In the genomic region with DNA sequence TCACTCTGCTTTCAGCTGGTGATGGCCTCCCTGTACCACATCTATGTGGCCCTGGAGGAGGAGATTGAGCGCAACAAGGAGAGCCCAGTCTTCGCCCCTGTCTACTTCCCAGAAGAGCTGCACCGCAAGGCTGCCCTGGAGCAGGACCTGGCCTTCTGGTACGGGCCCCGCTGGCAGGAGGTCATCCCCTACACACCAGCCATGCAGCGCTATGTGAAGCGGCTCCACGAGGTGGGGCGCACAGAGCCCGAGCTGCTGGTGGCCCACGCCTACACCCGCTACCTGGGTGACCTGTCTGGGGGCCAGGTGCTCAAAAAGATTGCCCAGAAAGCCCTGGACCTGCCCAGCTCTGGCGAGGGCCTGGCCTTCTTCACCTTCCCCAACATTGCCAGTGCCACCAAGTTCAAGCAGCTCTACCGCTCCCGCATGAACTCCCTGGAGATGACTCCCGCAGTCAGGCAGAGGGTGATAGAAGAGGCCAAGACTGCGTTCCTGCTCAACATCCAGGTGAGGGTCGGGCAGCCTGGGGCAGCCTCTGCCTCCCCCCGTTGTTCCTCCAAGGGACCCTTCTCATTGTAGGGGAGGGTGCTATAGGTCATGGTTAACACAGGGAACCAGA, we compare ENCODE assay signal across 30 cellular contexts. TPM values are rescaled to one million over a fixed set of nuclear protein-coding genes. Genes with fewer than 3 reads are reported as not detected.
DNase-seq lines count a peak whose midpoint lies in the region; ATAC-seq, FAIRE-seq and TF ChIP-seq lines count a peak whose summit lies in the region.
"Had no signal": no experiment of that assay in that cellular context is flagged by ENCODE, and none has a peak within 500 bp of the region (broad histone marks: within the 10 kb centered on the region; RNA-seq: fewer than 3 reads in every experiment).

No MANE protein-coding gene starts in this region.

- no peaks in the 10 kb centered on the region for H3K9me3 ChIP-seq in right cardiac atrium (ENCODE audit: control insufficient read depth, low read length)
- no peaks in the 10 kb centered on the region for H3K9me3 ChIP-seq in small intestine (ENCODE audit: control insufficient read depth, low read depth)
- H3K9me3 ChIP-seq: SJSA1 had no signal

- peaks cover 4 to 21% of the 10 kb centered on the region in 2 donors for H3K36me3 ChIP-seq in small intestine (ENCODE audit: control insufficient read depth in 2 of 2, insufficient read depth in 2 of 2, low read length in 2 of 2)

- FAIRE-seq in small intestine (lab: Jason Lieb, UNC) (no peak), RCC 7860 (lab: Jason Lieb, UNC) (no peak)
- FAIRE-seq: GM12892 had no signal

- no peak for TF ChIP-seq CTCF in omental fat pad (IDR thresholded peaks at IDR 0.05)

- H3K27ac ChIP-seq in right cardiac atrium (ENCODE audit: low read length), result no peak overlapping the region
- no peak overlapping the region for H3K27ac ChIP-seq in small intestine (ENCODE audit: low read depth in 1 of 2, low read length in 1 of 2)
- H3K27ac ChIP-seq: 22Rv1, HL-60, SJSA1 had no signal

- 95% methylated on average over 19 of the region's 19 CpGs for WGBS in right cardiac atrium
- WGBS in small intestine, 3 donors, result 90 to 95% (median 93%) methylated on average over 19 of the region's 19 CpGs

- ATAC-seq in right cardiac atrium (peak; percentile 13 to 14), left cardiac atrium (no peak), esophagus mucosa (peak; percentile 9), omental fat pad (ENCODE audit: low FRiP score) (peak; percentile 9)
- ATAC-seq: HCT116, PC-3 had no signal

- H3K4me3 ChIP-seq in right cardiac atrium (ENCODE audit: low read length) (no peak overlapping the region), small intestine (ENCODE audit: low read depth in 1 of 2, low read length in 2 of 2) (peak overlapping the region in 1 of 2 donors; percentile 7)
- H3K4me3 ChIP-seq: SJSA1 had no signal

- intact Hi-C loops in right cardiac atrium (cut with DNase I) (no loop called here), left cardiac atrium (cut with DNase I) (no loop called here)

- DNase-seq in right cardiac atrium (no peak), left cardiac atrium (no peak), omental fat pad (ENCODE audit: low spot score) (no peak), small intestine (no peak), NCI-H1417 treated with DMSO at 0.1 percent for 48 hours (lab: John Stamatoyannopoulos, UW) (no peak), NCI-H524 (lab: John Stamatoyannopoulos, UW) (no peak), RCC 7860 (ENCODE audit: low spot score) (no peak)
- DNase-seq: ACHN; Calu3; DMS153; DND-41; GOT3; Karpas-422; NCI-H1092 treated with DMSO at 0.1 percent for 48 hours; NCI-H1436 treated with DMSO at 0.1 percent for 48 hours; NCI-H187 treated with DMSO at 0.1 percent for 48 hours; NCI-H2171 treated with DMSO at 0.1 percent for 48 hours; NCI-H345; NCI-H524 treated with DMSO at 0.1 percent for 48 hours; NCI-H82; NK-92 treated with Interleukin-12 subunit alpha and Interleukin-12 subunit beta, amount 100 ng/mL, for 24 hours; PC-3; Right ventricle myocardium superior; RPMI8226 had no signal

- H3K4me1 ChIP-seq in right cardiac atrium (ENCODE audit: control insufficient read depth, insufficient read depth, low read length) (no peaks in the 10 kb centered on the region), small intestine (ENCODE audit: control insufficient read depth in 2 of 2, insufficient read depth in 1 of 2, low read depth in 1 of 2, low read length in 1 of 2) (no peaks in the 10 kb centered on the region)

- H3K27me3 ChIP-seq in right cardiac atrium (ENCODE audit: control insufficient read depth, insufficient read depth) (no peaks in the 10 kb centered on the region), small intestine (ENCODE audit: control insufficient read depth in 2 of 2, insufficient read depth in 2 of 2, low read length in 2 of 2) (no peaks in the 10 kb centered on the region)
- H3K27me3 ChIP-seq: SJSA1 had no signal

RNA-seq across cellular contexts. Expression of a gene that starts 5.9 kb away (rescaled TPM):
- 10 to 100 TPM in 2 of 4 donors, 1 to 10 TPM in 2; 6.2 to 10.8 (median 9.6) TPM for total RNA-seq in right cardiac atrium
- polyA plus RNA-seq in right cardiac atrium, result 6.1 TPM
- 10 to 100 TPM; 13.6 to 16.0 TPM for total RNA-seq in left cardiac atrium
- 27.8 TPM for total RNA-seq in esophagus mucosa
- total RNA-seq in omental fat pad, result 100 to 1,000 TPM in 2 of 4 donors, 10 to 100 TPM in 2; 32.8 to 625 (median 159) TPM
- 100 to 1,000 TPM in 1 of 3 donors, 10 to 100 TPM in 2; 22.3 to 119 (median 91.0) TPM for polyA plus RNA-seq in small intestine

RNA-seq across cellular contexts. Expression of a gene that starts 13.2 kb away (rescaled TPM):
- total RNA-seq in right cardiac atrium, result 10 to 100 TPM in 2 of 4 donors, 1 to 10 TPM in 2; 7.4 to 15.8 (median 11.0) TPM
- polyA plus RNA-seq in right cardiac atrium, result 7.3 TPM
- 10 to 100 TPM; 11.0 to 21.9 TPM for total RNA-seq in left cardiac atrium
- 34.4 TPM for total RNA-seq in esophagus mucosa
- total RNA-seq in omental fat pad, result 10 to 100 TPM; 10.5 to 22.5 (median 13.9) TPM
- polyA plus RNA-seq in small intestine, result 10 to 100 TPM in 1 of 3 donors, 1 to 10 TPM in 2; 5.6 to 31.8 (median 6.5) TPM

Comparison
In these comparisons a context has a peak if more than half of its experiments do, and no peak if none do; other contexts are left out.
1. ATAC-seq: peak in right cardiac atrium (2 of 2), esophagus mucosa (single experiment) and omental fat pad (single experiment); none in left cardiac atrium (0 of 2).